Comparison of ENCODE assay signal across 8 cellular contexts in the genomic region with DNA sequence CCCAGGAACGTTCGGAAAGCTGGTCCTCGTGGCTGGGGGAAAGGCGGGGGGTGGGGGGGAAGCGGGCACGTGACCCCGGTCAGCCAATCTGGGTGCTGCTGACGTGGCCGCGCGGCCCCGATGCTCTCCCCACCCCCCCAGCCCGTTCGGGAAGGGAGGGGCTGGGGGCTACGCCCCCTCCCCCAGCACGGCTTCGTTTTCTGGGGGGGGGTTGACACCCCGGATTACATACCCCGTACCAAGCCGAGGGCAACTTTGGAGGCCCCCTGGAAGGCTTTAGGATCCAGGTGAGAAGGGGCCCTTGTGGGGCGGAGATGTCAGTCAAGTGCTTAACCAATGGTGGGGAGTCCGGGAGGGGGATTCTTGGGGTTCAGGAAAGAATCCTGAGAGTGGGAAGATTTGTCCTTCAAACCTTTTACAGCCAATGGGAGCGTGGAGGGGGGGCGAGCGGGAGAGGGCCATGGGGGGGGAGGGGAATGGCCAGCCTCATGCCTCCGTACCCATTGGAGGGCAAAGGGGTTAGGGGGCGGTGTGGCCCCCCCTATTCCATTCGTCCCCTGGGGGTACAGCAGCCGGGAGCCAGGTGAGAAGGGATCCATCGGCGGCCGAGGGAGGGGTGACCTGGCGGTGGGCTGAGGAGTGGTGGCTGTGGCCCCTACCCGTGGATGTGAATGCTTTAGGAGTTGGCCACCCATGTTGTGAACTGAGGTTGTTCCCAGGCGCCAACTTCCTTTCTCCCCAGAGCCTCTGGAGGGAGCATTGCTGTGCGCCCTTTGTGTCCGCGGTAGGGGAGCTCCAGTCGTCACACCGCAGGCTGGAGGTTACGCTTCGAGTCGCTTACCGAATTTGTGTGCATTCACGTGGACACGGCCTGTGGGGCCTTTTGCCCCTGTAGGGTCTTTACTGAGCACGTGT. TPM values are rescaled to one million over a fixed set of nuclear protein-coding genes. Genes with fewer than 3 reads are reported as not detected.
A peak's percentile ranks its signal among the peaks of the same experiment; 100 is the strongest.
DNase-seq lines count a peak whose midpoint lies in the region; ATAC-seq lines count a peak whose summit lies in the region.

No MANE protein-coding gene starts in this region.

- POLR2A ChIA-PET in activated CD8-positive, alpha-beta T cell treated with anti-CD3 and anti-CD28 coated beads, Interleukin-2, amount 10 ng/mL, durations not matched to agents 7 days and 5 days (lab: Charles Lee) = interaction anchor here (0.7 to 10.6 kb wide), 10 partner anchors 15 to 141 kb away, joined by 3 to 381 read pairs (median 128); a partner anchor contains a TSS

- peak overlapping the region; percentile 96 for H3K4me3 Mint-ChIP-seq in activated CD8-positive, alpha-beta T cell treated with anti-CD3 and anti-CD28 coated beads, Interleukin-2, amount 10 ng/mL, durations not matched to agents 7 days and 5 days

- CTCF ChIA-PET in activated CD8-positive, alpha-beta T cell treated with anti-CD3 and anti-CD28 coated beads, Interleukin-2, amount 10 ng/mL, durations not matched to agents 7 days and 5 days (lab: Charles Lee) = interaction anchor here (0.7 to 15.9 kb wide), 16 partner anchors 14 to 839 kb away, joined by 3 to 442 read pairs (median 8); a partner anchor contains a TSS

- DNase-seq in GM04504 (ENCODE audit: low read depth) = peak; percentile 73
- peak; percentile 93 for DNase-seq in NCI-H748 treated with DMSO at 0.1 percent for 48 hours (lab: John Stamatoyannopoulos, UW)
- DNase-seq in activated CD8-positive, alpha-beta T cell treated with anti-CD3 and anti-CD28 coated beads, Interleukin-2, amount 10 ng/mL, durations not matched to agents 7 days and 5 days = peak; percentile 74
- peak; percentile 41 for DNase-seq in effector CD4-positive, alpha-beta T cell
- peak; percentile 85 to 87 for DNase-seq in lung microvascular endothelial cell (ENCODE audit: low read depth in 2 of 2)
- DNase-seq in stimulated activated CD8-positive, alpha-beta memory T cell treated with anti-CD3 and anti-CD28 coated beads, Interleukin-15, amount 100 ng/mL, for 24 hours (ENCODE audit: low read depth) = peak; percentile 65

- H3K4me1 Mint-ChIP-seq in activated CD8-positive, alpha-beta T cell treated with anti-CD3 and anti-CD28 coated beads, Interleukin-2, amount 10 ng/mL, durations not matched to agents 7 days and 5 days (ENCODE audit: low read depth) = peaks cover 25% of the 10 kb centered on the region

- no peaks in the 10 kb centered on the region for H3K9me3 Mint-ChIP-seq in activated CD8-positive, alpha-beta T cell treated with anti-CD3 and anti-CD28 coated beads, Interleukin-2, amount 10 ng/mL, durations not matched to agents 7 days and 5 days (ENCODE audit: insufficient read depth)

- peak overlapping the region; percentile 98 for H3K27ac Mint-ChIP-seq in activated CD8-positive, alpha-beta T cell treated with anti-CD3 and anti-CD28 coated beads, Interleukin-2, amount 10 ng/mL, durations not matched to agents 7 days and 5 days

- ATAC-seq in HG03025 (IDR thresholded peaks at IDR 0.05; ENCODE audit: low FRiP score, unreplicated experiment) (peak; percentile 1), GM18870 (IDR thresholded peaks at IDR 0.05; ENCODE audit: unreplicated experiment) (no peak)
- peak; percentile 8 for ATAC-seq in activated CD8-positive, alpha-beta T cell treated with anti-CD3 and anti-CD28 coated beads, Interleukin-2, amount 10 ng/mL, durations not matched to agents 7 days and 5 days

- no peaks in the 10 kb centered on the region for H3K27me3 Mint-ChIP-seq in activated CD8-positive, alpha-beta T cell treated with anti-CD3 and anti-CD28 coated beads, Interleukin-2, amount 10 ng/mL, durations not matched to agents 7 days and 5 days (ENCODE audit: low read depth)

- H3K36me3 Mint-ChIP-seq in activated CD8-positive, alpha-beta T cell treated with anti-CD3 and anti-CD28 coated beads, Interleukin-2, amount 10 ng/mL, durations not matched to agents 7 days and 5 days (ENCODE audit: low read depth) = peaks cover 49% of the 10 kb centered on the region

RNA-seq across cellular contexts. Expression of a gene that starts 0.6 kb away (rescaled TPM):
- 100 to 1,000 TPM; 299 to 313 TPM for total RNA-seq in activated CD8-positive, alpha-beta T cell treated with anti-CD3 and anti-CD28 coated beads, Interleukin-2, amount 10 ng/mL, durations not matched to agents 7 days and 5 days
- total RNA-seq in lung microvascular endothelial cell = 34.0 and 49.8 TPM in 2 replicates

RNA-seq across cellular contexts. Expression of a gene that starts 16.1 kb away (rescaled TPM):
- 10 to 100 TPM; 28.6 to 30.5 TPM for total RNA-seq in activated CD8-positive, alpha-beta T cell treated with anti-CD3 and anti-CD28 coated beads, Interleukin-2, amount 10 ng/mL, durations not matched to agents 7 days and 5 days
- 0.20 and 0.44 TPM in 2 replicates for total RNA-seq in lung microvascular endothelial cell

RNA-seq across cellular contexts. Expression of a gene that starts 28.2 kb away (rescaled TPM):
- total RNA-seq in activated CD8-positive, alpha-beta T cell treated with anti-CD3 and anti-CD28 coated beads, Interleukin-2, amount 10 ng/mL, durations not matched to agents 7 days and 5 days = 10 to 100 TPM; 14.4 to 14.7 TPM
- under 0.01 TPM in 1 of 2 replicates, not detected in the other for total RNA-seq in lung microvascular endothelial cell

RNA-seq across cellular contexts. Expression of a gene that starts 40.4 kb away (rescaled TPM):
- total RNA-seq in activated CD8-positive, alpha-beta T cell treated with anti-CD3 and anti-CD28 coated beads, Interleukin-2, amount 10 ng/mL, durations not matched to agents 7 days and 5 days = 1 to 10 TPM; 3.3 to 4.2 TPM
- total RNA-seq in lung microvascular endothelial cell = not detected in 2 replicates

Comparison
In these comparisons a context has a peak if more than half of its experiments do, and no peak if none do; other contexts are left out.
1. DNase-seq: peak in every context shown above with its lines; median percentile 93 in NCI-H748 treated with DMSO at 0.1 percent for 48 hours; 86 in lung microvascular endothelial cell; 74 in activated CD8-positive, alpha-beta T cell treated with anti-CD3 and anti-CD28 coated beads, Interleukin-2, amount 10 ng/mL, durations not matched to agents 7 days and 5 days; 73 in GM04504; 65 in stimulated activated CD8-positive, alpha-beta memory T cell treated with anti-CD3 and anti-CD28 coated beads, Interleukin-15, amount 100 ng/mL, for 24 hours; 41 in effector CD4-positive, alpha-beta T cell.
2. RNA of a gene that starts 16.1 kb away (total RNA-seq): 28.6 to 30.5 TPM in activated CD8-positive, alpha-beta T cell treated with anti-CD3 and anti-CD28 coated beads, Interleukin-2, amount 10 ng/mL, durations not matched to agents 7 days and 5 days; 0.20 to 0.44 TPM in lung microvascular endothelial cell; every median in the first group is over 10 times any median in the second.
3. RNA of a gene that starts 28.2 kb away (total RNA-seq): 14.4 to 14.7 TPM in activated CD8-positive, alpha-beta T cell treated with anti-CD3 and anti-CD28 coated beads, Interleukin-2, amount 10 ng/mL, durations not matched to agents 7 days and 5 days; under 0.01 TPM in lung microvascular endothelial cell; every median in the first group is over 10 times any median in the second.